In the genomic region with DNA sequence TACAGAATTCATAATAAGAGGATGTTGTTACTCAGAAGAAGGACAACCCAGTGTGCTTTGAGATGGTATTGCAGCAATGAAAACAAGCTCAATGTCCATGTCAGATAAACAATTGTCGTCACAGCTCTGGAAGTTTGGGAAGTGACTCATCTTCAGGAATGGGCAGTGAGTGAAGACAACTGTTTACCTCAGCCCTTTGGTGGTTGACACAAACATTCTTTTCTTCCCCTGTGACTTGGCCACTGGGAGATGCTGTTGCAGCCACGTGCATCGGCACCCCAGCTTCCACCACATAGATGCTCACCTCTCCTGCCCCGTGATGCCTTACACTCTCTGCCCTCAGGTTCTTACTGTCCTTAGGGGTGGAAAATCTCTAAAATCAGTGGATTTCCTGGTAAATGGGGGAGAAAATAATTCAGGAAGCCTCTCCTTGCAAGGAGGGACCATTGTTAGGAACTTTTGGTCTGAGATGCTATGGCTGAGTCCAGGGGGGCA, we compare ENCODE assay signal across 1 cellular context.
TF ChIP-seq lines count a peak whose summit lies in the region.

No MANE protein-coding gene starts in this region.

TF ChIP-seq in SK-N-SH, 30 proteins besides CTCF, POLR2A, EP300 and RAD21 (continued from another document):
- TF ChIP-seq USF2 (IDR thresholded peaks at IDR 0.05; ENCODE audit: borderline replicate concordance, low read depth, low read length): no peak
- TF ChIP-seq RCOR1 (IDR thresholded peaks at IDR 0.05; ENCODE audit: low read length): no peak
- no peak for TF ChIP-seq GATA2 (CRISPR knock-in tag; IDR thresholded peaks at IDR 0.05)
- no peak for TF ChIP-seq IRF3 (IDR thresholded peaks at IDR 0.05; ENCODE audit: low read depth, low read length)
- TF ChIP-seq REST (IDR thresholded peaks at IDR 0.05; ENCODE audit: low read depth, low read length): no peak
